Comparison of ENCODE assay signal across 16 cellular contexts in genomic region chr14:89907655-89908054, GRCh38. TPM values are rescaled to one million over a fixed set of nuclear protein-coding genes. Genes with fewer than 3 reads are reported as not detected.
DNase-seq lines count a peak whose midpoint lies in the region; ATAC-seq and TF ChIP-seq lines count a peak whose summit lies in the region.
"Had no signal": no experiment of that assay in that cellular context is flagged by ENCODE, and none has a peak within 500 bp of the region (broad histone marks: within the 10 kb centered on the region; RNA-seq: fewer than 3 reads in every experiment).

No MANE protein-coding gene starts in this region.

- no peaks in the 10 kb centered on the region for H3K9me3 Mint-ChIP-seq in neural progenitor cell
- no peaks in the 10 kb centered on the region for H3K9me3 Mint-ChIP-seq in activated naive CD8-positive, alpha-beta T cell treated with anti-CD3 and anti-CD28 coated beads for 36 hours
- H3K9me3 Mint-ChIP-seq: CD8-positive, alpha-beta memory T cell had no signal

- peaks cover 32% of the 10 kb centered on the region for H3K4me1 Mint-ChIP-seq in neural progenitor cell
- H3K4me1 Mint-ChIP-seq in activated naive CD8-positive, alpha-beta T cell treated with anti-CD3 and anti-CD28 coated beads for 36 hours = peaks cover 12% of the 10 kb centered on the region

- BruUV-seq in IMR-90 (replicated peaks; lab: Mats Ljungman, UMichigan) = no TSS peak

- H2BK5ac ChIP-seq in IMR-90 (ENCODE audit: low read depth, low read length, poor library complexity, severe bottlenecking) = no peak overlapping the region

- peaks cover 5% of the 10 kb centered on the region for H3K36me3 Mint-ChIP-seq in neural progenitor cell
- H3K36me3 Mint-ChIP-seq in activated naive CD8-positive, alpha-beta T cell treated with anti-CD3 and anti-CD28 coated beads for 36 hours = no peaks in the 10 kb centered on the region
- H3K36me3 Mint-ChIP-seq: CD8-positive, alpha-beta memory T cell had no signal

- no peak for TF ChIP-seq RAD21 in IMR-90 (IDR thresholded peaks at IDR 0.05; ENCODE audit: low read length)

- H3K79me1 ChIP-seq in IMR-90 (ENCODE audit: low read depth in 1 of 2, low read length in 2 of 2) = peaks cover 6 to 10% of the 10 kb centered on the region in 2 experiments; a peak in 1 of 4 replicates

- POLR2A ChIA-PET in IMR-90 (lab: Charles Lee; ENCODE audit: unreplicated experiment) = no interaction called here

- H3F3A ChIP-seq in neural progenitor cell (ENCODE audit: low read depth) = peaks cover 15% of the 10 kb centered on the region

- no peak for TF ChIP-seq CTCF in IMR-90 (conservative IDR thresholded peaks at IDR 0.05; ENCODE audit: low read depth, low read length)
- TF ChIP-seq CTCF in VCaP (conservative IDR thresholded peaks at IDR 0.05) = no peak
- no peak for TF ChIP-seq CTCF in neural progenitor cell (IDR thresholded peaks at IDR 0.05)

- H3K56ac ChIP-seq in IMR-90 (ENCODE audit: extremely low read depth, insufficient read depth, low read length) = no peak overlapping the region

- peaks cover 14% of the 10 kb centered on the region for H3K9me1 ChIP-seq in IMR-90 (ENCODE audit: insufficient read depth, low read length)

- intact Hi-C loops in IMR-90 (cut with micrococcal nuclease) = no loop called here

- H3K14ac ChIP-seq in IMR-90 (replicated peaks; ENCODE audit: low read depth, low read length) = peak overlapping the region; percentile 31; the same call in 1 of the 2 replicates

- H2BK120ac ChIP-seq in IMR-90 (ENCODE audit: low read depth, low read length) = peak overlapping the region; percentile 62

- H4K8ac ChIP-seq in IMR-90 (ENCODE audit: low read depth in 2 of 2, low read length in 2 of 2) = no peak overlapping the region

- ATAC-seq in IMR-90 (ENCODE audit: low read depth) (no peak), GM19455 (IDR thresholded peaks at IDR 0.05; ENCODE audit: unreplicated experiment) (no peak)
- ATAC-seq: K562 had no signal

- H2BK15ac ChIP-seq in IMR-90 (ENCODE audit: low read depth, low read length) = peak overlapping the region; percentile 84; the same call in 2 of the 3 replicates

- no peak overlapping the region for H3K4me3 Mint-ChIP-seq in neural progenitor cell
- no peak overlapping the region for H3K4me3 Mint-ChIP-seq in activated naive CD8-positive, alpha-beta T cell treated with anti-CD3 and anti-CD28 coated beads for 36 hours
- H3K4me3 Mint-ChIP-seq: CD4-positive, CD25-positive, alpha-beta regulatory T cell; CD8-positive, alpha-beta memory T cell had no signal

- H3K79me2 ChIP-seq in neural progenitor cell (ENCODE audit: low read depth) = no peaks in the 10 kb centered on the region

- no peak overlapping the region for H3K27ac Mint-ChIP-seq in neural progenitor cell
- no peak overlapping the region for H3K27ac Mint-ChIP-seq in activated naive CD8-positive, alpha-beta T cell treated with anti-CD3 and anti-CD28 coated beads for 36 hours
- H3K27ac Mint-ChIP-seq: CD4-positive, CD25-positive, alpha-beta regulatory T cell; CD8-positive, alpha-beta memory T cell had no signal

- no peak overlapping the region for H2AFZ ChIP-seq in IMR-90 (replicated peaks; ENCODE audit: low read length, poor library complexity)
- H2AFZ ChIP-seq in neural progenitor cell (replicated peaks) = no peak overlapping the region
- H2AFZ ChIP-seq: GM23248 had no signal

- dilution Hi-C loops in IMR-90 (cut with HindIII; ENCODE audit: low sequenced_read_pairs, unreplicated experiment) = no loop called here

- no peak for TF ChIP-seq POLR2A in IMR-90 (IDR thresholded peaks at IDR 0.05; ENCODE audit: low read depth, low read length)

- no peak overlapping the region for H3K4me2 ChIP-seq in IMR-90 (ENCODE audit: low read depth, low read length)
- no peak overlapping the region for H3K4me2 ChIP-seq in neural progenitor cell

- H2BK20ac ChIP-seq in IMR-90 (ENCODE audit: low read depth, low read length) = peak overlapping the region; percentile 78

- no CpG with 5 or more reads among the region's 4 CpGs for WGBS in IMR-90 (ENCODE audit: extremely low coverage in 2 of 2, insufficient read length in 1 of 2), 2 experiments

- no peaks in the 10 kb centered on the region for H3K27me3 Mint-ChIP-seq in neural progenitor cell (ENCODE audit: insufficient read depth, low read depth)
- peaks cover 10% of the 10 kb centered on the region for H3K27me3 Mint-ChIP-seq in activated naive CD8-positive, alpha-beta T cell treated with anti-CD3 and anti-CD28 coated beads for 36 hours

- peaks cover 18% of the 10 kb centered on the region for H3K4me1 ChIP-seq in IMR-90 (ENCODE audit: control insufficient read depth, insufficient read depth, low read length)
- H3K4me1 ChIP-seq in neural progenitor cell = peaks cover 9% of the 10 kb centered on the region

- H3K27me3 ChIP-seq in IMR-90 (ENCODE audit: control insufficient read depth, insufficient read depth, low read length) (no peaks in the 10 kb centered on the region), neural progenitor cell (no peaks in the 10 kb centered on the region)
- H3K27me3 ChIP-seq: BE2C had no signal

- H3K4ac ChIP-seq in IMR-90 (ENCODE audit: low read depth, low read length) = peak overlapping the region; percentile 62; the same call in 1 of the 2 replicates

- peak overlapping the region; percentile 57; the same call in 1 of the 2 replicates for H4K5ac ChIP-seq in IMR-90 (ENCODE audit: low read depth, low read length)

- H4K20me1 ChIP-seq in IMR-90 (ENCODE audit: insufficient read depth, low read length) (no peaks in the 10 kb centered on the region), neural progenitor cell (ENCODE audit: low read depth) (no peaks in the 10 kb centered on the region)

- in situ Hi-C loops in IMR-90 (cut with MboI; ENCODE audit: low sequenced_read_pairs) = no loop called here

- H3K27ac ChIP-seq in IMR-90 (ENCODE audit: insufficient read depth, low read length) (no peak overlapping the region), VCaP (peak overlapping the region; percentile 5; the same call in 1 of the 2 replicates), neural progenitor cell (no peak overlapping the region)
- H3K27ac ChIP-seq: GM23248 had no signal

- CTCF ChIA-PET in IMR-90 (lab: Yijun Ruan, JAX) = no interaction called here

- peak overlapping the region; percentile 83; the same call in 1 of the 2 replicates for H2AK5ac ChIP-seq in IMR-90 (ENCODE audit: low read depth, low read length)

- H3K9me3 ChIP-seq in IMR-90 (ENCODE audit: control insufficient read depth, insufficient read depth, low read length) = no peaks in the 10 kb centered on the region
- H3K9me3 ChIP-seq in neural progenitor cell (ENCODE audit: low read depth) = no peaks in the 10 kb centered on the region
- H3K9me3 ChIP-seq: BE2C had no signal

- H3K4me3 ChIP-seq in IMR-90 (ENCODE audit: insufficient read depth, low read depth, low read length) = no peak overlapping the region
- H3K4me3 ChIP-seq in neural progenitor cell = no peak overlapping the region
- H3K4me3 ChIP-seq: GM23248, K562 had no signal

- no peak overlapping the region for H3K23ac ChIP-seq in IMR-90 (ENCODE audit: low read depth, low read length)

- H4K91ac ChIP-seq in IMR-90 (ENCODE audit: insufficient read depth, low read depth, low read length) = peak overlapping the region; percentile 59; the same call in 1 of the 2 replicates

- no peak for DNase-seq in IMR-90
- DNase-seq in NCI-H69 (lab: John Stamatoyannopoulos, UW) = peak; percentile 48
- peak; percentile 8 for DNase-seq in neural progenitor cell (ENCODE audit: low spot score)
- no peak for DNase-seq in NCI-H1105 (lab: John Stamatoyannopoulos, UW)
- no peak for DNase-seq in activated naive CD8-positive, alpha-beta T cell treated with anti-CD3 and anti-CD28 coated beads for 36 hours
- DNase-seq: ACHN; BE2C; C1 segment of cervical spinal cord; CD4-positive, CD25-positive, alpha-beta regulatory T cell; CD8-positive, alpha-beta memory T cell; COR-L47; DMS 273 treated with DMSO at 0.1 percent for 48 hours; GM23248 had no signal

- H3K9ac ChIP-seq in IMR-90 (ENCODE audit: low read depth, low read length) (no peak overlapping the region), neural progenitor cell (no peak overlapping the region)
- H3K9ac ChIP-seq: GM23248 had no signal

- H3K36me3 ChIP-seq in IMR-90 (ENCODE audit: control insufficient read depth, insufficient read depth, low read length) (0 out of 2 replicates have a peak, but pooled peaks cover 1% of the 10 kb centered on the region), neural progenitor cell (no peaks in the 10 kb centered on the region)
- H3K36me3 ChIP-seq: BE2C had no signal

- H2AK9ac ChIP-seq in IMR-90 (replicated peaks; ENCODE audit: low read depth, low read length, poor library complexity) = no peak overlapping the region

- H3K18ac ChIP-seq in IMR-90 (ENCODE audit: low read depth, low read length) = peak overlapping the region; percentile 79

TF ChIP-seq in IMR-90, 13 proteins besides CTCF, POLR2A, EP300 and RAD21 (continues in another document):
- TF ChIP-seq RCOR1 (IDR thresholded peaks at IDR 0.05; ENCODE audit: insufficient replicate concordance, low read length) = no peak
- no peak for TF ChIP-seq CEBPB (IDR thresholded peaks at IDR 0.05; ENCODE audit: low read depth, low read length)
- no peak for TF ChIP-seq MAZ (IDR thresholded peaks at IDR 0.05; ENCODE audit: borderline replicate concordance, low read depth, low read length)
- TF ChIP-seq NFE2L2 (IDR thresholded peaks at IDR 0.05; ENCODE audit: low read depth, low read length) = no peak
- TF ChIP-seq USF2 (IDR thresholded peaks at IDR 0.05; ENCODE audit: low read depth, low read length) = no peak

RNA-seq across cellular contexts. Expression of gene EFCAB11, which starts 46.9 kb away (rescaled TPM):
- total RNA-seq in IMR-90 (2012; rRNA removed) = 2.2 and 6.1 TPM in 2 replicates
- 4.9 and 5.3 TPM in 2 replicates for polyA plus RNA-seq in IMR-90 (2012; rRNA removed)
- polyA plus RNA-seq in IMR-90 (2012; cell fraction: cytosol; rRNA removed) = 0.58 and 1.8 TPM in 2 replicates
- 0.21 and 1.6 TPM in 2 replicates for polyA plus RNA-seq in IMR-90 (2012; cell fraction: nucleus; rRNA removed; ENCODE audit: low replicate concordance)
- 20.0 and 27.6 TPM in 2 replicates for total RNA-seq in neural progenitor cell (ENCODE audit: low replicate concordance)
- 1 to 10 TPM; 8.3 TPM for total RNA-seq in activated naive CD8-positive, alpha-beta T cell treated with anti-CD3 and anti-CD28 coated beads for 36 hours

RNA-seq across cellular contexts. Expression of gene TDP1, which starts 48.1 kb away (rescaled TPM):
- total RNA-seq in IMR-90 (2012; rRNA removed) = 39.2 and 53.1 TPM in 2 replicates
- 21.6 and 23.3 TPM in 2 replicates for polyA plus RNA-seq in IMR-90 (2012; rRNA removed)
- 9.7 and 13.0 TPM in 2 replicates for polyA plus RNA-seq in IMR-90 (2012; cell fraction: cytosol; rRNA removed)
- 7.1 and 28.5 TPM in 2 replicates for polyA plus RNA-seq in IMR-90 (2012; cell fraction: nucleus; rRNA removed; ENCODE audit: low replicate concordance)
- 59.2 and 63.4 TPM in 2 replicates for total RNA-seq in neural progenitor cell (ENCODE audit: low replicate concordance)
- total RNA-seq in activated naive CD8-positive, alpha-beta T cell treated with anti-CD3 and anti-CD28 coated beads for 36 hours = 10 to 100 TPM; 88.4 to 96.8 TPM

Comparison
In these comparisons a context has a peak if more than half of its experiments do, and no peak if none do; other contexts are left out.
1. DNase-seq: peak in NCI-H69 (single experiment) and neural progenitor cell (single experiment); none in IMR-90 (single experiment), NCI-H1105 (single experiment) and activated naive CD8-positive, alpha-beta T cell treated with anti-CD3 and anti-CD28 coated beads for 36 hours (single experiment).